In genomic region chr4:158253350-158253980, GRCh38 we compare ENCODE assay signal across 8 cellular contexts. TPM values are rescaled to one million over a fixed set of nuclear protein-coding genes. Genes with fewer than 3 reads are reported as not detected.
DNase-seq lines count a peak whose midpoint lies in the region; ATAC-seq and TF ChIP-seq lines count a peak whose summit lies in the region.

No MANE protein-coding gene starts in this region.

- H3K9me3 ChIP-seq in lower lobe of right lung, result no peaks in the 10 kb centered on the region

- H3K36me3 ChIP-seq in lower lobe of right lung, result no peaks in the 10 kb centered on the region

- no peak overlapping the region for H3K4me3 ChIP-seq in lower lobe of right lung

- no peaks in the 10 kb centered on the region for H3K27me3 ChIP-seq in lower lobe of right lung (ENCODE audit: low read depth)

- H3K4me1 ChIP-seq in lower lobe of right lung, result peaks cover 11% of the 10 kb centered on the region

- in situ Hi-C loops in GM13976 (cut with MboI; ENCODE audit: low sequenced_read_pairs, unreplicated experiment), result loop anchor here (10.0 to 25.0 kb wide), 4 partner anchors 59 to 1184 kb away; no protein-coding TSS in a partner anchor

- ATAC-seq in HG02678 (IDR thresholded peaks at IDR 0.05; ENCODE audit: unreplicated experiment) (peak; percentile 79), lower lobe of right lung (peak; percentile 57 to 75)
- ATAC-seq in stimulated activated naive CD8-positive, alpha-beta T cell treated with anti-CD3 and anti-CD28 coated beads, Interleukin-15, Interleukin-2, amounts not matched to agents 100 U/mL and 50 U/mL, for 24 hours, result peak; percentile 57

- DNase-seq in AG08396 (ENCODE audit: low spot score), result peak; percentile 55
- peak; percentile 21 for DNase-seq in GM13976 (ENCODE audit: low spot score)
- peak; percentile 90 for DNase-seq in NAMALWA (ENCODE audit: low spot score)
- peak; percentile 17 for DNase-seq in T1000 (lab: John Stamatoyannopoulos, UW)
- peak; percentile 76 for DNase-seq in dedifferentiated amniotic fluid mesenchymal stem cell (ENCODE audit: extremely low spot score)
- no peak for DNase-seq in lower lobe of right lung
- peak; percentile 43 for DNase-seq in stimulated activated naive CD8-positive, alpha-beta T cell treated with anti-CD3 and anti-CD28 coated beads, Interleukin-15, Interleukin-2, amounts not matched to agents 100 U/mL and 50 U/mL, for 24 hours

- no peak overlapping the region for H3K27ac ChIP-seq in lower lobe of right lung

- TF ChIP-seq CTCF in GM13976 (IDR thresholded peaks at IDR 0.05; ENCODE audit: borderline replicate concordance, control extremely low read depth, extremely low read depth, insufficient read depth, missing control alignments) (peak; percentile 71), lower lobe of right lung (IDR thresholded peaks at IDR 0.05) (peak; percentile 62)

- intact Hi-C loops in lower lobe of right lung (cut with DNase I), result loop anchor here (10.0 kb wide), 3 partner anchors 59 to 371 kb away; no protein-coding TSS in a partner anchor

RNA-seq across cellular contexts. Expression of gene TMEM144, which starts 43.2 kb away (rescaled TPM):
- total RNA-seq in lower lobe of right lung, result 13.1 TPM
